In genomic region chr14:93533864-93534263, GRCh38 we compare ENCODE assay signal across 11 cellular contexts.
DNase-seq lines count a peak whose midpoint lies in the region; ATAC-seq, FAIRE-seq and TF ChIP-seq lines count a peak whose summit lies in the region.
"Had no signal": no experiment of that assay in that cellular context is flagged by ENCODE, and none has a peak within 500 bp of the region (broad histone marks: within the 10 kb centered on the region; RNA-seq: fewer than 3 reads in every experiment).

No MANE protein-coding gene starts in this region.

- DNase-seq in GM19238 (ENCODE audit: insufficient read length, low spot score) (peak; percentile 12), NOMO-1 treated with dmso at 0.1 percent for 144 hours (lab: John Stamatoyannopoulos, UW; ENCODE audit: unreplicated experiment) (peak; percentile 78), pons (ENCODE audit: low spot score) (peak; percentile 89), mucosa of gallbladder (ENCODE audit: low spot score) (no peak), frontal cortex (ENCODE audit: low spot score in 2 of 2) (no peak), WTC11 (ENCODE audit: low spot score) (no peak)

- POLR2A ChIA-PET in WTC11 (lab: Charles Lee), result no interaction called here

- peaks cover 4% of the 10 kb centered on the region; the same call in 1 of the 2 replicates for H3K36me3 Mint-ChIP-seq in WTC11
- H3K36me3 Mint-ChIP-seq: IgD-negative memory B cell had no signal

- peaks cover 4% of the 10 kb centered on the region; the same call in 1 of the 2 replicates for H3K4me1 Mint-ChIP-seq in WTC11

- no peak for FAIRE-seq in frontal cortex (lab: Jason Lieb, UNC)
- FAIRE-seq: colon had no signal

- no peaks in the 10 kb centered on the region for H3K27me3 Mint-ChIP-seq in WTC11 (ENCODE audit: low read depth)
- H3K27me3 Mint-ChIP-seq: IgD-negative memory B cell had no signal

- peaks cover 5% of the 10 kb centered on the region for H3K9me3 Mint-ChIP-seq in WTC11
- H3K9me3 Mint-ChIP-seq: activated T-helper 1 cell treated with anti-CD3 and anti-CD28 coated beads, Interleukin-12 subunit alpha, Interleukin-12 subunit beta, Interleukin-2, Interleukin-4 antibody, amounts not matched to agents 30 ng/mL and 10 ng/mL and 1 ng/mL, durations not matched to agents 14 hours and 24 hours and 36 hours; IgD-negative memory B cell had no signal

- CTCF ChIA-PET in WTC11 (lab: Charles Lee), result interaction anchor here (0.5 kb wide), 1 partner anchor 789 kb away, joined by 4 read pairs; no protein-coding TSS in a partner anchor

- TF ChIP-seq CTCF in WTC11 (IDR thresholded peaks at IDR 0.05), result no peak

- no peak overlapping the region for H3K4me3 Mint-ChIP-seq in WTC11
- H3K4me3 Mint-ChIP-seq: activated T-helper 1 cell treated with anti-CD3 and anti-CD28 coated beads, Interleukin-12 subunit alpha, Interleukin-12 subunit beta, Interleukin-2, Interleukin-4 antibody, amounts not matched to agents 30 ng/mL and 10 ng/mL and 1 ng/mL, durations not matched to agents 14 hours and 24 hours and 36 hours had no signal

- peak; percentile 87 for ATAC-seq in HG02852 (IDR thresholded peaks at IDR 0.05; ENCODE audit: unreplicated experiment)
- ATAC-seq in WTC11, result no peak
- ATAC-seq in activated CD4-positive, CD25-positive, alpha-beta regulatory T cell treated with anti-CD3 and anti-CD28 coated beads, Interleukin-2, amount 50 U/mL, for 24 hours, result no peak

- H3K27ac Mint-ChIP-seq in WTC11, result no peak overlapping the region
- H3K27ac Mint-ChIP-seq: activated T-helper 1 cell treated with anti-CD3 and anti-CD28 coated beads, Interleukin-12 subunit alpha, Interleukin-12 subunit beta, Interleukin-2, Interleukin-4 antibody, amounts not matched to agents 30 ng/mL and 10 ng/mL and 1 ng/mL, durations not matched to agents 14 hours and 24 hours and 36 hours had no signal

TF ChIP-seq in WTC11, 78 proteins besides CTCF, POLR2A, EP300 and RAD21:
- TF ChIP-seq ZNF317 (CRISPR knock-in tag; IDR thresholded peaks at IDR 0.05; ENCODE audit: borderline replicate concordance, low read depth) (no peak), ATF2 (CRISPR knock-in tag; IDR thresholded peaks at IDR 0.05; ENCODE audit: borderline replicate concordance, low read depth) (no peak), ZBTB43 (CRISPR knock-in tag; IDR thresholded peaks at IDR 0.05) (no peak), ERG (CRISPR knock-in tag; IDR thresholded peaks at IDR 0.05) (no peak), ZNF138 (CRISPR knock-in tag; conservative IDR thresholded peaks at IDR 0.05) (no peak), ZNF671 (CRISPR knock-in tag; IDR thresholded peaks at IDR 0.05) (no peak), CBFB (CRISPR knock-in tag; IDR thresholded peaks at IDR 0.05; ENCODE audit: low read depth) (no peak), ATF6 (CRISPR knock-in tag; IDR thresholded peaks at IDR 0.05) (no peak), SOX15 (CRISPR knock-in tag; IDR thresholded peaks at IDR 0.05) (no peak), USF2 (CRISPR knock-in tag; IDR thresholded peaks at IDR 0.05) (no peak), ZBTB21 (CRISPR knock-in tag; IDR thresholded peaks at IDR 0.05; ENCODE audit: borderline replicate concordance) (no peak), E2F4 (CRISPR knock-in tag; IDR thresholded peaks at IDR 0.05; ENCODE audit: borderline replicate concordance, low read depth) (no peak), ZNF532 (CRISPR knock-in tag; IDR thresholded peaks at IDR 0.05; ENCODE audit: borderline replicate concordance) (no peak)
TF ChIP-seq in WTC11: peak in this region for 0.

Comparison
In these comparisons a context has a peak if more than half of its experiments do, and no peak if none do; other contexts are left out.
1. DNase-seq: peak in GM19238 (single experiment), NOMO-1 treated with dmso at 0.1 percent for 144 hours (single experiment) and pons (single experiment); none in mucosa of gallbladder (single experiment), frontal cortex (0 of 2) and WTC11 (single experiment).